21 cellular contexts compared by ENCODE assay signal in the genomic region with DNA sequence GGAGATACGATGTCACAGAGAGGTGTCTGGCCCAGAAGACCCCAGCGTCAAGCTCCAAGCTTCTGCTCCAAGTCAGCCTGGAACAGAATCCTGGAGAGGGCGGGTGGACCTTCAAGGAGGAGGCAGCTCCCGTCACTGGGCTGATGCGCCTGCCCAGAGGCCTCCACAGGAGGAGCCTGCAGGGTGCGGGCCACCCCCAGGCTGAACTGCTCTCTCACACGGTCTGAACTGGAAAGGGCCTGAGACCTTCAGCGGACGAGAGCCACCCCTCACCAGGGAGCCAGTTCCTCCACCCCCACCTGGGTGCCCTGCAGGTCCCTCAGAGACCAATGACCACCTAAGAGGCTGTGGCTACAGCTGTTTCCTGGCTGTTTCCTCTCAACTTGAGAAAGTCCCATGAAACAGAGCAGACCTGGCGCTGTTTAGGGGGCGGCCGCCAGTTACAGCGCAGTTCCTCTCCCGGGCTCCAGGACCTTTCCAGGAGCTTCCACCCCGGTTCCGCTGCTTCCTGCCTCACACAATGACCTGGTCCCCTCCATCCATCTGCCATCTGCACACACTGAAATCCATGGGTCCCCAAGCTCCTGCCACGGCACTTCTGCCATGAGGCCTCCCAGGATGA.
"Had no signal": no experiment of that assay in that cellular context is flagged by ENCODE, and none has a peak within 500 bp of the region (broad histone marks: within the 10 kb centered on the region; RNA-seq: fewer than 3 reads in every experiment).

No MANE protein-coding gene starts in this region.

- DNase-seq: activated CD4-positive, alpha-beta memory T cell treated with anti-CD3 and anti-CD28 coated beads for 36 hours; activated CD4-positive, alpha-beta T cell treated with anti-CD3 and anti-CD28 coated beads for 48 hours; activated effector memory CD4-positive, alpha-beta T cell treated with anti-CD3 and anti-CD28 coated beads, Interleukin-2, amount 50 U/mL, for 16 hours; activated naive CD4-positive, alpha-beta T cell treated with anti-CD3 and anti-CD28 coated beads, Interleukin-2, amount 10 ng/mL, durations not matched to agents 7 days and 5 days; adrenal gland; brain microvascular endothelial cell; caudate nucleus; effector CD8-positive, alpha-beta T cell; erythroblast; foreskin fibroblast; left lung; naive B cell; occipital lobe; right lobe of liver; stimulated activated CD4-positive, alpha-beta T cell treated with anti-CD3 and anti-CD28 coated beads, Interleukin-1b, Interleukin-23, amount 100 ng/mL, for 48 hours; stimulated activated naive CD4-positive, alpha-beta T cell; T-helper 17 cell; upper lobe of left lung had no signal

- H3K27ac ChIP-seq: adrenal gland, ascending aorta, brain microvascular endothelial cell, left lung, right lobe of liver, skin epidermis, upper lobe of left lung had no signal

- H3K36me3 ChIP-seq: adrenal gland, ascending aorta, brain microvascular endothelial cell, left lung, right lobe of liver, upper lobe of left lung had no signal

- ATAC-seq: left lung, T-helper 17 cell had no signal

- H3K27me3 ChIP-seq: adrenal gland, ascending aorta, brain microvascular endothelial cell, right lobe of liver, upper lobe of left lung had no signal

- H3K9me3 ChIP-seq: adrenal gland, ascending aorta, left lung, right lobe of liver, upper lobe of left lung had no signal

- H3K4me3 ChIP-seq: adrenal gland, ascending aorta, left lung, lung, right lobe of liver, skin epidermis, upper lobe of left lung had no signal
